Comparison of ENCODE assay signal across 19 cellular contexts in the genomic region with DNA sequence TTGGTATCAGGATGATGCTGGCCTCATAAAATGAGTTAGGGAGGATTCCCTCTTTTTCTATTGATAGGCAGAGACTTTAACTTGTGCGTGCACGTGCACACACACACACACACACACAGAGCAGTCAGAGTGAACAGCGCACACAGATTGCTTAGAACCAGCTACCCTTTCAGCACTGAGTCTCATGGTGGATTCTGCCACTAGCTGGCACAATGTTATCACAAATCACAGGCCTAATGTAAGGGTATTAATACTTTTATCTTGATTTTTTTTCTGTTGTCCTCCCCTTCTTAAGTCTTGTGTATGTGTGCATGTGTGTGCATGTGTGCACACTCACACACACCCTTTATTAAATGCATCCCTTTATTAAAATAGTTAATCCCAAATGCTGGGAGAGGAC. TPM values are rescaled to one million over a fixed set of nuclear protein-coding genes. Genes with fewer than 3 reads are reported as not detected.
DNase-seq lines count a peak whose midpoint lies in the region; ATAC-seq and TF ChIP-seq lines count a peak whose summit lies in the region.
"Had no signal": no experiment of that assay in that cellular context is flagged by ENCODE, and none has a peak within 500 bp of the region (broad histone marks: within the 10 kb centered on the region; RNA-seq: fewer than 3 reads in every experiment).

No MANE protein-coding gene starts in this region.

- H3K4me1 ChIP-seq in tibial nerve, result peaks cover 0 to 3% (median 0%) of the 10 kb centered on the region in 4 donors
- H3K4me1 ChIP-seq: right atrium auricular region, SJCRH30 had no signal

- H3K9me3 Mint-ChIP-seq in activated CD8-positive, alpha-beta T cell treated with anti-CD3 and anti-CD28 coated beads for 36 hours, result no peaks in the 10 kb centered on the region
- no peaks in the 10 kb centered on the region for H3K9me3 Mint-ChIP-seq in activated CD8-positive, alpha-beta T cell treated with anti-CD3 and anti-CD28 coated beads, Interleukin-2, amount 10 ng/mL, durations not matched to agents 7 days and 5 days (ENCODE audit: insufficient read depth)
- H3K9me3 Mint-ChIP-seq in naive thymus-derived CD8-positive, alpha-beta T cell, result peaks cover 0 to 1% (median 0%) of the 10 kb centered on the region in 9 donors
- H3K9me3 Mint-ChIP-seq: stimulated activated memory B cell treated with anti-CD40 and anti-IgM and Interleukin-4, amounts not matched to agents 10 μg/mL and 1 μg/mL and 100 μg/mL, for 72 hours had no signal

- no peak overlapping the region for H3K4me3 ChIP-seq in tibial nerve
- H3K4me3 ChIP-seq: right atrium auricular region, SJCRH30, upper lobe of left lung had no signal

- CTCF ChIA-PET in activated CD8-positive, alpha-beta T cell treated with anti-CD3 and anti-CD28 coated beads for 36 hours (lab: Charles Lee), result interaction anchor here (1.2 to 2.5 kb wide), 6 partner anchors 12 to 530 kb away, joined by 3 to 12 read pairs (median 4); no protein-coding TSS in a partner anchor
- CTCF ChIA-PET in activated CD8-positive, alpha-beta T cell treated with anti-CD3 and anti-CD28 coated beads, Interleukin-2, amount 10 ng/mL, durations not matched to agents 7 days and 5 days (lab: Charles Lee), result interaction anchor here (1.0 to 2.3 kb wide), 5 partner anchors 9 to 529 kb away, joined by 3 to 11 read pairs (median 6); a partner anchor contains a TSS

- peaks cover 44% of the 10 kb centered on the region for H3K4me1 Mint-ChIP-seq in activated CD8-positive, alpha-beta T cell treated with anti-CD3 and anti-CD28 coated beads for 36 hours (ENCODE audit: low read depth)
- H3K4me1 Mint-ChIP-seq in activated CD8-positive, alpha-beta T cell treated with anti-CD3 and anti-CD28 coated beads, Interleukin-2, amount 10 ng/mL, durations not matched to agents 7 days and 5 days (ENCODE audit: low read depth), result peaks cover 38% of the 10 kb centered on the region
- H3K4me1 Mint-ChIP-seq in naive thymus-derived CD8-positive, alpha-beta T cell, result peaks cover 33 to 65% (median 50%) of the 10 kb centered on the region in 4 donors
- H3K4me1 Mint-ChIP-seq: stimulated activated memory B cell treated with anti-CD40 and anti-IgM and Interleukin-4, amounts not matched to agents 10 μg/mL and 1 μg/mL and 100 μg/mL, for 72 hours had no signal

- TF ChIP-seq POLR2A in tibial nerve (IDR thresholded peaks at IDR 0.05), result no peak

- in situ Hi-C loops in GM13976 (cut with MboI; ENCODE audit: low sequenced_read_pairs, unreplicated experiment), result no loop called here

- POLR2A ChIA-PET in activated CD8-positive, alpha-beta T cell treated with anti-CD3 and anti-CD28 coated beads for 36 hours (lab: Charles Lee), result interaction anchor here (0.7 to 1.8 kb wide), 4 partner anchors 12 to 128 kb away, joined by 3 to 6 read pairs (median 4); no protein-coding TSS in a partner anchor
- POLR2A ChIA-PET in activated CD8-positive, alpha-beta T cell treated with anti-CD3 and anti-CD28 coated beads, Interleukin-2, amount 10 ng/mL, durations not matched to agents 7 days and 5 days (lab: Charles Lee), result interaction anchor here (1.5 kb wide), 1 partner anchor 8 kb away, joined by 5 read pairs; no protein-coding TSS in a partner anchor
- POLR2A ChIA-PET in naive thymus-derived CD8-positive, alpha-beta T cell (lab: Charles Lee), result interaction anchor here (0.8 to 2.5 kb wide), 10 partner anchors 9 to 126 kb away, joined by 3 to 15 read pairs (median 5); a partner anchor contains a TSS

- no peak for TF ChIP-seq CTCF in activated CD8-positive, alpha-beta T cell treated with anti-CD3 and anti-CD28 coated beads for 36 hours (IDR thresholded peaks at IDR 0.05)
- TF ChIP-seq CTCF in GM13976 (IDR thresholded peaks at IDR 0.05; ENCODE audit: borderline replicate concordance, control extremely low read depth, extremely low read depth, insufficient read depth, missing control alignments) (peak; percentile 35), VCaP (conservative IDR thresholded peaks at IDR 0.05) (0 out of 2 replicates have a peak, but pooled peaks have one; percentile 15), tibial nerve (IDR thresholded peaks at IDR 0.05) (no peak)

- no peak for DNase-seq in activated CD8-positive, alpha-beta T cell treated with anti-CD3 and anti-CD28 coated beads for 36 hours
- no peak for DNase-seq in activated CD8-positive, alpha-beta T cell treated with anti-CD3 and anti-CD28 coated beads, Interleukin-2, amount 10 ng/mL, durations not matched to agents 7 days and 5 days
- DNase-seq in GM13976 (ENCODE audit: low spot score), result no peak
- no peak for DNase-seq in naive thymus-derived CD8-positive, alpha-beta T cell
- DNase-seq in tibial nerve (ENCODE audit: low spot score in 2 of 2), result no peak
- no peak for DNase-seq in COR-L47 (lab: John Stamatoyannopoulos, UW)
- DNase-seq: activated gamma-delta T cell; C1 segment of cervical spinal cord; IMR-90; left cardiac atrium; stimulated activated CD4-positive, alpha-beta T cell treated with anti-CD3 and anti-CD28 coated beads, Interleukin-15, amount 100 ng/mL, for 24 hours; upper lobe of left lung had no signal

- no peak for ATAC-seq in activated CD8-positive, alpha-beta T cell treated with anti-CD3 and anti-CD28 coated beads for 36 hours
- no peak for ATAC-seq in activated CD8-positive, alpha-beta T cell treated with anti-CD3 and anti-CD28 coated beads, Interleukin-2, amount 10 ng/mL, durations not matched to agents 7 days and 5 days
- ATAC-seq in naive thymus-derived CD8-positive, alpha-beta T cell, result peak in 1 of 2 donors; percentile 34
- ATAC-seq in HG03432 (IDR thresholded peaks at IDR 0.05; ENCODE audit: unreplicated experiment), result no peak
- ATAC-seq: activated CD4-positive, CD25-positive, alpha-beta regulatory T cell treated with anti-CD3 and anti-CD28 coated beads, Interleukin-2, amount 50 U/mL, for 24 hours; left cardiac atrium; stimulated activated memory B cell treated with anti-CD40 and anti-IgM and Interleukin-4, amounts not matched to agents 10 μg/mL and 1 μg/mL and 100 μg/mL, for 72 hours had no signal

- H3K4me3 Mint-ChIP-seq in activated CD8-positive, alpha-beta T cell treated with anti-CD3 and anti-CD28 coated beads for 36 hours, result no peak overlapping the region
- no peak overlapping the region for H3K4me3 Mint-ChIP-seq in activated CD8-positive, alpha-beta T cell treated with anti-CD3 and anti-CD28 coated beads, Interleukin-2, amount 10 ng/mL, durations not matched to agents 7 days and 5 days
- peak overlapping the region in 7 of 10 donors; percentile 14 to 64 (median 51) for H3K4me3 Mint-ChIP-seq in naive thymus-derived CD8-positive, alpha-beta T cell
- H3K4me3 Mint-ChIP-seq: stimulated activated memory B cell treated with anti-CD40 and anti-IgM and Interleukin-4, amounts not matched to agents 10 μg/mL and 1 μg/mL and 100 μg/mL, for 72 hours had no signal

- H3K27ac Mint-ChIP-seq in activated CD8-positive, alpha-beta T cell treated with anti-CD3 and anti-CD28 coated beads for 36 hours, result peak overlapping the region; percentile 83
- H3K27ac Mint-ChIP-seq in activated CD8-positive, alpha-beta T cell treated with anti-CD3 and anti-CD28 coated beads, Interleukin-2, amount 10 ng/mL, durations not matched to agents 7 days and 5 days, result no peak overlapping the region
- peak overlapping the region; percentile 80 to 98 (median 92) for H3K27ac Mint-ChIP-seq in naive thymus-derived CD8-positive, alpha-beta T cell
- H3K27ac Mint-ChIP-seq: stimulated activated memory B cell treated with anti-CD40 and anti-IgM and Interleukin-4, amounts not matched to agents 10 μg/mL and 1 μg/mL and 100 μg/mL, for 72 hours had no signal

- peaks cover 16% of the 10 kb centered on the region for H3K36me3 Mint-ChIP-seq in activated CD8-positive, alpha-beta T cell treated with anti-CD3 and anti-CD28 coated beads for 36 hours (ENCODE audit: low read depth)
- peaks cover 37% of the 10 kb centered on the region for H3K36me3 Mint-ChIP-seq in activated CD8-positive, alpha-beta T cell treated with anti-CD3 and anti-CD28 coated beads, Interleukin-2, amount 10 ng/mL, durations not matched to agents 7 days and 5 days (ENCODE audit: low read depth)
- H3K36me3 Mint-ChIP-seq in naive thymus-derived CD8-positive, alpha-beta T cell, result peaks cover 5 to 34% (median 9%) of the 10 kb centered on the region in 3 donors

- H3K9me3 ChIP-seq in tibial nerve, result no peaks in the 10 kb centered on the region
- H3K9me3 ChIP-seq: right atrium auricular region, SJCRH30, upper lobe of left lung had no signal

- H3K27ac ChIP-seq in VCaP, result no peak overlapping the region
- H3K27ac ChIP-seq in tibial nerve, result no peak overlapping the region
- H3K27ac ChIP-seq: epithelial cell of prostate, right atrium auricular region, SJCRH30, upper lobe of left lung had no signal

- no peaks in the 10 kb centered on the region for H3K27me3 Mint-ChIP-seq in activated CD8-positive, alpha-beta T cell treated with anti-CD3 and anti-CD28 coated beads for 36 hours
- no peaks in the 10 kb centered on the region for H3K27me3 Mint-ChIP-seq in activated CD8-positive, alpha-beta T cell treated with anti-CD3 and anti-CD28 coated beads, Interleukin-2, amount 10 ng/mL, durations not matched to agents 7 days and 5 days (ENCODE audit: low read depth)
- no peaks in the 10 kb centered on the region for H3K27me3 Mint-ChIP-seq in naive thymus-derived CD8-positive, alpha-beta T cell
- H3K27me3 Mint-ChIP-seq: stimulated activated memory B cell treated with anti-CD40 and anti-IgM and Interleukin-4, amounts not matched to agents 10 μg/mL and 1 μg/mL and 100 μg/mL, for 72 hours had no signal

- peaks cover 0 to 3% (median 0%) of the 10 kb centered on the region in 3 donors for H3K36me3 ChIP-seq in tibial nerve
- H3K36me3 ChIP-seq: right atrium auricular region, upper lobe of left lung had no signal

- no peaks in the 10 kb centered on the region for H3K27me3 ChIP-seq in tibial nerve
- H3K27me3 ChIP-seq: right atrium auricular region, SJCRH30, upper lobe of left lung had no signal

- WGBS in tibial nerve, 2 donors, result 89 to 94% methylated on average over 3 of the region's 3 CpGs

- TF ChIP-seq EP300 in tibial nerve (IDR thresholded peaks at IDR 0.05), result no peak

- intact Hi-C loops in activated CD8-positive, alpha-beta T cell treated with anti-CD3 and anti-CD28 coated beads for 36 hours (cut with micrococcal nuclease), result no loop called here

RNA-seq across cellular contexts. Expression of a gene that starts 53.2 kb away (rescaled TPM):
- 10 to 100 TPM; 50.3 to 50.7 TPM for total RNA-seq in activated CD8-positive, alpha-beta T cell treated with anti-CD3 and anti-CD28 coated beads for 36 hours
- total RNA-seq in activated CD8-positive, alpha-beta T cell treated with anti-CD3 and anti-CD28 coated beads, Interleukin-2, amount 10 ng/mL, durations not matched to agents 7 days and 5 days, result 10 to 100 TPM; 52.8 to 53.7 TPM
- 10 to 100 TPM; 22.5 to 23.1 TPM for total RNA-seq in naive thymus-derived CD8-positive, alpha-beta T cell
- 10 to 100 TPM; 36.0 to 42.2 (median 37.7) TPM for polyA plus RNA-seq in naive thymus-derived CD8-positive, alpha-beta T cell
- 100 to 1,000 TPM in 1 of 4 donors, 10 to 100 TPM in 3; 42.2 to 107 (median 55.9) TPM for total RNA-seq in tibial nerve

Comparison
In these comparisons a context has a peak if more than half of its experiments do, and no peak if none do; other contexts are left out.
1. H3K4me3 Mint-ChIP-seq: peak in naive thymus-derived CD8-positive, alpha-beta T cell (7 of 10); none in activated CD8-positive, alpha-beta T cell treated with anti-CD3 and anti-CD28 coated beads for 36 hours (single experiment) and activated CD8-positive, alpha-beta T cell treated with anti-CD3 and anti-CD28 coated beads, Interleukin-2, amount 10 ng/mL, durations not matched to agents 7 days and 5 days (single experiment).
2. CTCF ChIP-seq: peak in GM13976 (single experiment) and VCaP (single experiment); none in activated CD8-positive, alpha-beta T cell treated with anti-CD3 and anti-CD28 coated beads for 36 hours (single experiment) and tibial nerve (0 of 5).